In the genomic region with DNA sequence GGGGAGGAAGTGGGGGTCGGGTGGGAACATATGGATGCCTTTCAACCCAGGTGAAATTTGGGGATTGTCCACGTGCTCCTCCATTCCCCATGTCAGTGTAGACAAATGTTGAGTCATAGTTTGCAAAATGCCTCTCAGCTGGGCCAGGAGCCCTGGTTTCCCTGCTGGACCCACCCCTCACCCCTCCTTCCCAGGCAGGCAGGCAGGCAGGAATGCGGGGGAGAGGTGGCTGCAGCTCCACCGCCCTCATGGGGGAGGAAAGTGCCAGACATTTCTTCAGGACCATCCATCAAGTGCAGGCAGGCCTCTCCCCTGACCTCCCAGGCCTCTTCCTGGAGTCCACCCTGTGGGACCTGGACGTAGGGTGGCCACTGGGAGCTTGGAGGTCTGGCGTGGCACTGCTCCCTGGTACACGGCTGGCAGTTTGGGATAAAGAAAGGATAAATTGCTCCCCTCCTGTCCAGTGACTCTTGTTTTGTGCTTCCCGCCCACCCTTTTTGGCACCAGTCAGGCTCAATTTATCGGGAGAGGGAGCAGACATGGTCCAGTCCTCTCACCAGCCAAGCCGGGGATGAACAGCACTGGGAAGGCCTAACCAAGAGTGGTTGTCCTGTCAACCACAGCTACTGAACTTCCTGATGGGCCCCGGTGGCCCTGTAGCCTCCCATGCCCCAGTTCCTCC, we compare ENCODE assay signal across 12 cellular contexts. TPM values are rescaled to one million over a fixed set of nuclear protein-coding genes. Genes with fewer than 3 reads are reported as not detected.
A peak's percentile ranks its signal among the peaks of the same experiment; 100 is the strongest.
DNase-seq lines count a peak whose midpoint lies in the region; ATAC-seq, FAIRE-seq and TF ChIP-seq lines count a peak whose summit lies in the region.
"Had no signal": no experiment of that assay in that cellular context is flagged by ENCODE, and none has a peak within 500 bp of the region (broad histone marks: within the 10 kb centered on the region; RNA-seq: fewer than 3 reads in every experiment).

No MANE protein-coding gene starts in this region.

- no peak for TF ChIP-seq EP300 in A549 (IDR thresholded peaks at IDR 0.05)

- H3K27me3 Mint-ChIP-seq in neural crest cell (ENCODE audit: low read depth), result no peaks in the 10 kb centered on the region

- TF ChIP-seq POLR2A in A549 (IDR thresholded peaks at IDR 0.05; ENCODE audit: low read length) (no peak), Peyer's patch (IDR thresholded peaks at IDR 0.05) (no peak)

- TF ChIP-seq RAD21 in A549 (conservative IDR thresholded peaks at IDR 0.05 in 1 of 2, IDR thresholded peaks at IDR 0.05 in 1 of 2), result no peak

- no peak for FAIRE-seq in A549 (lab: Jason Lieb, UNC)

- H3K4me1 ChIP-seq in A549 (peaks cover 31% of the 10 kb centered on the region), Peyer's patch (no peaks in the 10 kb centered on the region)

- POLR2A ChIA-PET in A549 (lab: Yijun Ruan, JAX), result interaction anchor here (0.5 to 0.8 kb wide), 2 partner anchors 11 to 16 kb away, joined by 3 to 4 read pairs; no protein-coding TSS in a partner anchor

- H3K9me3 Mint-ChIP-seq in neural crest cell, result no peaks in the 10 kb centered on the region

- no peaks in the 10 kb centered on the region for H3K36me3 Mint-ChIP-seq in neural crest cell (ENCODE audit: low read depth)

- CTCF ChIA-PET in A549 (lab: Yijun Ruan, JAX), result interaction anchor here (1.1 to 6.1 kb wide), 5 partner anchors 8 to 45 kb away, joined by 3 to 34 read pairs (median 3); a partner anchor contains a TSS

- peak overlapping the region; percentile 83 for H3K27ac Mint-ChIP-seq in neural crest cell (ENCODE audit: unreplicated experiment)

- H3K4me2 ChIP-seq in A549, result peak overlapping the region; percentile 47

- TF ChIP-seq CTCF in A549 (IDR thresholded peaks at IDR 0.05) (no peak), Peyer's patch (IDR thresholded peaks at IDR 0.05) (no peak), fibroblast of mammary gland (conservative IDR thresholded peaks at IDR 0.05; ENCODE audit: control insufficient read depth, insufficient read depth, low read depth, low read length) (no peak), neural crest cell (conservative IDR thresholded peaks at IDR 0.05) (no peak)

- H3K27ac ChIP-seq in A549, result peak overlapping the region; percentile 56 to 83
- peak overlapping the region; percentile 46 to 84 (median 66) for H3K27ac ChIP-seq in Peyer's patch
- H3K27ac ChIP-seq: HL-60, neutrophil had no signal

- H3K4me1 Mint-ChIP-seq in neural crest cell, result peaks cover 10% of the 10 kb centered on the region

- H3K27me3 ChIP-seq in Peyer's patch, result no peaks in the 10 kb centered on the region
- H3K27me3 ChIP-seq: neutrophil had no signal

- no peaks in the 10 kb centered on the region for H3K36me3 ChIP-seq in Peyer's patch
- H3K36me3 ChIP-seq: neutrophil had no signal

- no peaks in the 10 kb centered on the region for H3K9me3 ChIP-seq in A549
- H3K9me3 ChIP-seq in Peyer's patch, result no peaks in the 10 kb centered on the region
- H3K9me3 ChIP-seq: neutrophil had no signal

- peak; percentile 57 to 76 for ATAC-seq in A549

- DNase-seq in A549 (ENCODE audit: low read depth in 1 of 2, low spot score in 1 of 2) (peak in 1 of 2 experiments; percentile 73), Peyer's patch (no peak), fibroblast of mammary gland (ENCODE audit: low read depth) (peak; percentile 80), neural crest cell (ENCODE audit: low read depth, low spot score) (no peak), RPMI8226 (no peak), OCI-M1 (lab: John Stamatoyannopoulos, UW) (no peak), NCI-H446 (lab: John Stamatoyannopoulos, UW) (no peak)
- no peak for DNase-seq in activated CD8-positive, alpha-beta memory T cell treated with anti-CD3 and anti-CD28 coated beads, Interleukin-2, amount 50 U/mL, for 48 hours
- DNase-seq: activated gamma-delta T cell had no signal

- 70% methylated on average over 11 of the region's 11 CpGs for WGBS in A549 (ENCODE audit: missing lambda C conversion rate)

- H3K4me3 Mint-ChIP-seq in neural crest cell, result no peak overlapping the region

- H3K4me3 ChIP-seq in A549, result no peak overlapping the region
- H3K4me3 ChIP-seq in Peyer's patch, result no peak overlapping the region
- no peak overlapping the region for H3K4me3 ChIP-seq in fibroblast of mammary gland (ENCODE audit: control insufficient read depth, low read depth, low read length)

TF ChIP-seq in A549, 52 proteins besides CTCF, POLR2A, EP300 and RAD21 (continues in another document):
- TF ChIP-seq, protein P1, sequence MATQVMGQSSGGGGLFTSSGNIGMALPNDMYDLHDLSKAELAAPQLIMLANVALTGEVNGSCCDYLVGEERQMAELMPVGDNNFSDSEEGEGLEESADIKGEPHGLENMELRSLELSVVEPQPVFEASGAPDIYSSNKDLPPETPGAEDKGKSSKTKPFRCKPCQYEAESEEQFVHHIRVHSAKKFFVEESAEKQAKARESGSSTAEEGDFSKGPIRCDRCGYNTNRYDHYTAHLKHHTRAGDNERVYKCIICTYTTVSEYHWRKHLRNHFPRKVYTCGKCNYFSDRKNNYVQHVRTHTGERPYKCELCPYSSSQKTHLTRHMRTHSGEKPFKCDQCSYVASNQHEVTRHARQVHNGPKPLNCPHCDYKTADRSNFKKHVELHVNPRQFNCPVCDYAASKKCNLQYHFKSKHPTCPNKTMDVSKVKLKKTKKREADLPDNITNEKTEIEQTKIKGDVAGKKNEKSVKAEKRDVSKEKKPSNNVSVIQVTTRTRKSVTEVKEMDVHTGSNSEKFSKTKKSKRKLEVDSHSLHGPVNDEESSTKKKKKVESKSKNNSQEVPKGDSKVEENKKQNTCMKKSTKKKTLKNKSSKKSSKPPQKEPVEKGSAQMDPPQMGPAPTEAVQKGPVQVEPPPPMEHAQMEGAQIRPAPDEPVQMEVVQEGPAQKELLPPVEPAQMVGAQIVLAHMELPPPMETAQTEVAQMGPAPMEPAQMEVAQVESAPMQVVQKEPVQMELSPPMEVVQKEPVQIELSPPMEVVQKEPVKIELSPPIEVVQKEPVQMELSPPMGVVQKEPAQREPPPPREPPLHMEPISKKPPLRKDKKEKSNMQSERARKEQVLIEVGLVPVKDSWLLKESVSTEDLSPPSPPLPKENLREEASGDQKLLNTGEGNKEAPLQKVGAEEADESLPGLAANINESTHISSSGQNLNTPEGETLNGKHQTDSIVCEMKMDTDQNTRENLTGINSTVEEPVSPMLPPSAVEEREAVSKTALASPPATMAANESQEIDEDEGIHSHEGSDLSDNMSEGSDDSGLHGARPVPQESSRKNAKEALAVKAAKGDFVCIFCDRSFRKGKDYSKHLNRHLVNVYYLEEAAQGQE (IDR thresholded peaks at IDR 0.05), result no peak
- no peak for TF ChIP-seq EHF (CRISPR knock-in tag; IDR thresholded peaks at IDR 0.05)
- TF ChIP-seq EHMT2 (IDR thresholded peaks at IDR 0.05; ENCODE audit: low read depth), result no peak
- TF ChIP-seq SMC3 (IDR thresholded peaks at IDR 0.05), result no peak
- no peak for TF ChIP-seq NPAS2 (CRISPR knock-in tag; IDR thresholded peaks at IDR 0.05; ENCODE audit: borderline replicate concordance)
- no peak for TF ChIP-seq RFX5 (IDR thresholded peaks at IDR 0.05)
- TF ChIP-seq NFE2L2 (conservative IDR thresholded peaks at IDR 0.05; ENCODE audit: low read length), result no peak
- TF ChIP-seq NR3C1 (IDR thresholded peaks at IDR 0.05), result no peak
- no peak for TF ChIP-seq HEYL (CRISPR knock-in tag; IDR thresholded peaks at IDR 0.05)
- no peak for TF ChIP-seq JUN (IDR thresholded peaks at IDR 0.05)
- no peak for TF ChIP-seq HOXA7 (CRISPR knock-in tag; IDR thresholded peaks at IDR 0.05)
- TF ChIP-seq CHD4 (IDR thresholded peaks at IDR 0.05; ENCODE audit: borderline replicate concordance), result no peak
- TF ChIP-seq ZSCAN20 (CRISPR knock-in tag; IDR thresholded peaks at IDR 0.05), result no peak
- no peak for TF ChIP-seq MYC (IDR thresholded peaks at IDR 0.05; ENCODE audit: borderline replicate concordance, low read length)
- TF ChIP-seq FOSB (CRISPR knock-in tag; IDR thresholded peaks at IDR 0.05), result no peak
- no peak for TF ChIP-seq JUNB (IDR thresholded peaks at IDR 0.05)
- peak; percentile 82; the same call in 1 of the 2 replicates for TF ChIP-seq HOXB5 (CRISPR knock-in tag; IDR thresholded peaks at IDR 0.05)
- TF ChIP-seq PHF8 (IDR thresholded peaks at IDR 0.05; ENCODE audit: borderline replicate concordance, low read depth), result no peak
- TF ChIP-seq CBX2 (IDR thresholded peaks at IDR 0.05; ENCODE audit: borderline replicate concordance, low read depth), result no peak

RNA-seq across cellular contexts. Expression of a gene that starts 18.8 kb away (rescaled TPM):
- polyA plus RNA-seq in A549 (2011; rRNA removed) (0.34 and 0.39 TPM in 2 replicates), A549 (2017; fragmentation: RNase III; extraction: RNeasy Plus Mini Kit Qiagen cat#74134 plus additional on column Dnase treatment) (0.96 to 1.9 TPM (median 1.7 TPM) in 3 replicates)
- polyA plus RNA-seq in A549 (2012; cell fraction: cytosol; rRNA removed), result 0.41 and 0.61 TPM in 2 replicates
- 1.5 and 1.6 TPM in 2 replicates for polyA plus RNA-seq in A549 (2012; cell fraction: nucleus; rRNA removed)
- 0.44 and 0.74 TPM in 2 replicates for polyA minus RNA-seq in A549 (2011; rRNA and poly(A)+ RNA removed)
- total RNA-seq in Peyer's patch (10 to 100 TPM in 2 of 4 donors, 1 to 10 TPM in 2; 5.0 to 17.3 (median 10.9) TPM), neural crest cell (0.57 and 0.93 TPM in 2 replicates)
- total RNA-seq: OCI-LY7 had no signal

RNA-seq across cellular contexts. Expression of a gene that starts 26.5 kb away (rescaled TPM):
- polyA plus RNA-seq in A549 (2011; rRNA removed) (285 and 339 TPM in 2 replicates), A549 (2017; fragmentation: RNase III; extraction: RNeasy Plus Mini Kit Qiagen cat#74134 plus additional on column Dnase treatment) (245 to 257 TPM (median 249 TPM) in 3 replicates)
- 249 and 261 TPM in 2 replicates for polyA plus RNA-seq in A549 (2012; cell fraction: cytosol; rRNA removed)
- 135 and 172 TPM in 2 replicates for polyA plus RNA-seq in A549 (2012; cell fraction: nucleus; rRNA removed)
- polyA minus RNA-seq in A549 (2011; rRNA and poly(A)+ RNA removed), result 222 and 228 TPM in 2 replicates
- total RNA-seq in Peyer's patch (10 to 100 TPM; 31.4 to 67.7 (median 47.2) TPM), neural crest cell (404 and 407 TPM in 2 replicates)

RNA-seq across cellular contexts. Expression of a gene that starts 30.5 kb away (rescaled TPM):
- 34.1 and 44.0 TPM in 2 replicates for polyA plus RNA-seq in A549 (2011; rRNA removed)
- 19.6 and 22.4 TPM in 2 replicates for polyA plus RNA-seq in A549 (2012; cell fraction: cytosol; rRNA removed)
- polyA plus RNA-seq in A549 (2012; cell fraction: nucleus; rRNA removed), result 64.2 and 82.8 TPM in 2 replicates
- polyA plus RNA-seq in A549 (2017; fragmentation: RNase III; extraction: RNeasy Plus Mini Kit Qiagen cat#74134 plus additional on column Dnase treatment), result 21.5 to 25.1 TPM (median 23.5 TPM) in 3 replicates
- polyA minus RNA-seq in A549 (2011; rRNA and poly(A)+ RNA removed), result 41.3 and 50.5 TPM in 2 replicates
- total RNA-seq in Peyer's patch, result 10 to 100 TPM; 24.3 to 75.1 (median 42.4) TPM
- total RNA-seq in neural crest cell, result 78.4 and 79.2 TPM in 2 replicates

RNA-seq across cellular contexts. Expression of a gene that starts 38.8 kb away (rescaled TPM):
- polyA plus RNA-seq in A549 (2011; rRNA removed) (70.1 and 71.4 TPM in 2 replicates), A549 (2017; fragmentation: RNase III; extraction: RNeasy Plus Mini Kit Qiagen cat#74134 plus additional on column Dnase treatment) (46.6 to 52.6 TPM (median 50.5 TPM) in 3 replicates)
- polyA plus RNA-seq in A549 (2012; cell fraction: cytosol; rRNA removed), result 48.9 and 54.9 TPM in 2 replicates
- 20.5 and 29.9 TPM in 2 replicates for polyA plus RNA-seq in A549 (2012; cell fraction: nucleus; rRNA removed)
- polyA minus RNA-seq in A549 (2011; rRNA and poly(A)+ RNA removed), result 26.3 and 27.6 TPM in 2 replicates
- total RNA-seq in Peyer's patch (10 to 100 TPM; 15.4 to 29.7 (median 28.1) TPM), neural crest cell (52.8 and 55.4 TPM in 2 replicates)
